ENCODE assay signal across 6 cellular contexts in genomic region chr16:29453754-29454153, GRCh38. TPM values are rescaled to one million over a fixed set of nuclear protein-coding genes. Genes with fewer than 3 reads are reported as not detected.
DNase-seq lines count a peak whose midpoint lies in the region; ATAC-seq and TF ChIP-seq lines count a peak whose summit lies in the region.
"Not testable (repeated sequence)": the region's sequence is repeated elsewhere in the genome, so short reads cannot be mapped to it uniquely, and the experiment has no call there.

No MANE protein-coding gene starts in this region.

- H3K9me3 ChIP-seq in RWPE2 (ENCODE audit: severe bottlenecking); psoas muscle: not testable (repeated sequence)

- not testable (repeated sequence) for H3K4me1 ChIP-seq in RWPE2 (ENCODE audit: insufficient read depth, poor library complexity, severe bottlenecking); psoas muscle

- not testable (repeated sequence) for H3K4me3 ChIP-seq in RWPE2 (ENCODE audit: severe bottlenecking); psoas muscle

- TF ChIP-seq CTCF in RWPE2 (IDR thresholded peaks at IDR 0.05; ENCODE audit: poor library complexity, severe bottlenecking); psoas muscle (IDR thresholded peaks at IDR 0.05): not testable (repeated sequence)

- WGBS in psoas muscle, 3 donors: no CpG with 5 or more reads among the region's 21 CpGs

- not testable (repeated sequence) for H3K36me3 ChIP-seq in RWPE2 (ENCODE audit: low read depth); psoas muscle (ENCODE audit: insufficient read depth in 1 of 2, low read depth in 1 of 2)

- H3K27me3 ChIP-seq in RWPE2 (ENCODE audit: insufficient read depth, poor library complexity, severe bottlenecking); psoas muscle (ENCODE audit: insufficient read depth in 3 of 3, low read length in 2 of 3): not testable (repeated sequence)

- ATAC-seq in GM18511 (IDR thresholded peaks at IDR 0.05; ENCODE audit: unreplicated experiment) (peak; percentile 15), GM21576 (IDR thresholded peaks at IDR 0.05; ENCODE audit: unreplicated experiment) (peak; percentile 17), HG03045 (IDR thresholded peaks at IDR 0.05; ENCODE audit: unreplicated experiment) (peak; percentile 3), RWPE2 (ENCODE audit: low read depth) (peak; percentile 28), Right ventricle myocardium inferior (peak; percentile 8), psoas muscle (peak; percentile 10 to 28 (median 14))

- not testable (repeated sequence) for DNase-seq in RWPE2 (ENCODE audit: low spot score); Right ventricle myocardium inferior (ENCODE audit: missing footprints); psoas muscle

- H3K27ac ChIP-seq in RWPE2 (ENCODE audit: poor library complexity, severe bottlenecking); psoas muscle: not testable (repeated sequence)

- intact Hi-C loops in Right ventricle myocardium inferior (cut with DNase I); psoas muscle (cut with DNase I): not testable (repeated sequence)

RNA-seq across cellular contexts. Expression of gene BOLA2, which starts 0.4 kb away (rescaled TPM):
- total RNA-seq in Right ventricle myocardium inferior: 2.1 TPM
- total RNA-seq in psoas muscle: 1 to 10 TPM; 1.5 to 5.7 (median 3.1) TPM
- 10 to 100 TPM; 11.0 to 47.2 (median 19.2) TPM for polyA plus RNA-seq in psoas muscle

RNA-seq across cellular contexts. Expression of gene SLX1B, which starts 0.6 kb away (rescaled TPM):
- 17.7 TPM for total RNA-seq in Right ventricle myocardium inferior
- total RNA-seq in psoas muscle: 10 to 100 TPM in 2 of 4 donors, 1 to 10 TPM in 2; 2.2 to 28.7 (median 11.3) TPM
- polyA plus RNA-seq in psoas muscle: 10 to 100 TPM; 21.6 to 40.4 (median 35.4) TPM

RNA-seq across cellular contexts. Expression of gene SULT1A4, which starts 6.0 kb away (rescaled TPM):
- total RNA-seq in Right ventricle myocardium inferior: 3.4 TPM
- 1 to 10 TPM in 3 of 4 donors, not detected in 1; 2.1 to 8.3 (median 5.7) TPM for total RNA-seq in psoas muscle
- polyA plus RNA-seq in psoas muscle: 1 to 10 TPM; 6.1 to 9.1 (median 8.1) TPM

RNA-seq across cellular contexts. Expression of gene NPIPB11, which starts 47.2 kb away (rescaled TPM):
- total RNA-seq in Right ventricle myocardium inferior (0.38 TPM), psoas muscle (1 to 10 TPM in 1 of 4 donors, under 1 TPM in 3; 0.41 to 1.2 (median 0.47) TPM)
- under 1 TPM; 0.35 to 0.99 (median 0.60) TPM for polyA plus RNA-seq in psoas muscle

RNA-seq across cellular contexts. Expression of gene NPIPB12, which starts 52.5 kb away (rescaled TPM):
- total RNA-seq in Right ventricle myocardium inferior: 15.0 TPM
- 10 to 100 TPM; 13.6 to 27.1 (median 22.5) TPM for total RNA-seq in psoas muscle
- 10 to 100 TPM; 10.7 to 19.4 (median 19.0) TPM for polyA plus RNA-seq in psoas muscle
